10 cellular contexts compared by ENCODE assay signal in the genomic region with DNA sequence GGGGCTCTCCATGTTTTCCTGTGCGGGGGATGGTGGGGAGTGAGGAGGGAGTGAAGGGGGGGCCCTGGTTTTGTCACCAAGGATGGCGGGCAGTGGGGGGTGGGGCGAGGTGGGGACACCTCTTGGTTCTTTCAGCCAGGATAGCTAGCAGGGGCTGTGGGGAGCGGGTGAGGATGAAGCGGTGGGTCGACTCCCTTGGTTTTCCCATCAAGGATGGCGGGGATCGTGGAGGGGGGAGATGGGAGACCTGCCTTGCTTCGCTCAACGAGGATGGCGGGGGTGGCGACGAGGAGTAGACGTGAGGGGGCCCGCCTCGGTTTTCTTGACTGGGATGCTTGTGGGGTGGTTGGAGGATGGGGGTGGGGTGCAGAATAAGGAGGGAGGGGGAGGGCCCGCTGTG. TPM values are rescaled to one million over a fixed set of nuclear protein-coding genes. Genes with fewer than 3 reads are reported as not detected.
A peak's percentile ranks its signal among the peaks of the same experiment; 100 is the strongest.
DNase-seq lines count a peak whose midpoint lies in the region; TF ChIP-seq lines count a peak whose summit lies in the region.
"Had no signal": no experiment of that assay in that cellular context is flagged by ENCODE, and none has a peak within 500 bp of the region (broad histone marks: within the 10 kb centered on the region; RNA-seq: fewer than 3 reads in every experiment).

No MANE protein-coding gene starts in this region.

- intact Hi-C loops in A673 (cut with micrococcal nuclease; ENCODE audit: unreplicated experiment) = no loop called here

- H3K9me3 ChIP-seq in A673 (ENCODE audit: low read depth, low read length, poor library complexity, severe bottlenecking) (no peaks in the 10 kb centered on the region), HUES6 (ENCODE audit: control insufficient read depth, insufficient read depth, low read depth, low read length) (no peaks in the 10 kb centered on the region), mucosa of rectum (ENCODE audit: control insufficient read depth in 2 of 2, low read length in 2 of 2) (no peaks in the 10 kb centered on the region)

- POLR2A ChIA-PET in A673 (lab: Charles Lee; ENCODE audit: low non-redundant PET) = no interaction called here

- H3K4me3 ChIP-seq in A673 (ENCODE audit: low read depth, low read length, poor library complexity, severe bottlenecking) (peak overlapping the region; percentile 58), HUES6 (ENCODE audit: low read depth, low read length) (peak overlapping the region; percentile 76), coronary artery (peak overlapping the region; percentile 86), mucosa of rectum (ENCODE audit: low read length in 2 of 2) (peak overlapping the region; percentile 37 to 56)
- H3K4me3 ChIP-seq: GM12878 had no signal

- H3K27ac ChIP-seq in A673 (ENCODE audit: low read depth, low read length, poor library complexity, severe bottlenecking) (no peak overlapping the region), HUES6 (ENCODE audit: low read depth, low read length) (no peak overlapping the region), coronary artery (peak overlapping the region; percentile 96 to 97), mucosa of rectum (ENCODE audit: low read depth in 2 of 2, low read length in 2 of 2) (peak overlapping the region; percentile 79 to 83)

- CTCF ChIA-PET in A673 (lab: Charles Lee) = no interaction called here

- DNase-seq in A673 (ENCODE audit: low spot score) (no peak), coronary artery (ENCODE audit: low spot score) (no peak), medulla oblongata (ENCODE audit: extremely low spot score) (no peak), inferior parietal cortex (ENCODE audit: extremely low spot score) (no peak), islet precursor cell (no peak)
- no peak for DNase-seq in activated CD4-positive, CD25-positive, alpha-beta regulatory T cell (lab: John Stamatoyannopoulos, UW)
- DNase-seq: NCI-H2107 had no signal

- BruUV-seq in A673 (replicated peaks; lab: Mats Ljungman, UMichigan) = no TSS peak

- no peaks in the 10 kb centered on the region for H3K36me3 ChIP-seq in A673 (ENCODE audit: insufficient read depth, low read length, poor library complexity, severe bottlenecking)
- no peaks in the 10 kb centered on the region for H3K36me3 ChIP-seq in HUES6 (ENCODE audit: control insufficient read depth, insufficient read depth, low read length)
- no peaks in the 10 kb centered on the region for H3K36me3 ChIP-seq in mucosa of rectum (ENCODE audit: control insufficient read depth in 2 of 2, insufficient read depth in 2 of 2, low read length in 2 of 2)

- H3K4me1 ChIP-seq in A673 (ENCODE audit: insufficient read depth, low read length, poor library complexity, severe bottlenecking) (peaks cover 6% of the 10 kb centered on the region), HUES6 (ENCODE audit: control insufficient read depth, insufficient read depth, low read length) (peaks cover 8% of the 10 kb centered on the region), mucosa of rectum (ENCODE audit: control insufficient read depth in 2 of 2, insufficient read depth in 2 of 2, low read length in 2 of 2) (no peaks in the 10 kb centered on the region)

- no peak overlapping the region for H3K9ac ChIP-seq in HUES6 (ENCODE audit: low read length)
- no peak overlapping the region for H3K9ac ChIP-seq in mucosa of rectum (ENCODE audit: low read depth in 1 of 2, low read length in 2 of 2)

- TF ChIP-seq CTCF in A673 (conservative IDR thresholded peaks at IDR 0.05; ENCODE audit: low read depth, low read length) (no peak), coronary artery (IDR thresholded peaks at IDR 0.05) (no peak)

- H3K27me3 ChIP-seq in A673 (replicated peaks; ENCODE audit: insufficient read depth, low read depth, low read length, poor library complexity) (no peaks in the 10 kb centered on the region), HUES6 (ENCODE audit: control insufficient read depth, insufficient read depth, low read length) (peaks cover 43% of the 10 kb centered on the region), mucosa of rectum (ENCODE audit: control insufficient read depth in 2 of 2, insufficient read depth in 2 of 2, low read length in 2 of 2) (peaks cover 3 to 4% of the 10 kb centered on the region in 2 donors)

RNA-seq across cellular contexts. Expression of a gene that starts 0.6 kb away (rescaled TPM):
- 14.9 and 30.7 TPM in 2 replicates for total RNA-seq in A673 (2021)

Comparison
In these comparisons a context has a peak if more than half of its experiments do, and no peak if none do; other contexts are left out.
1. H3K27ac ChIP-seq: peak in coronary artery (2 of 2) and mucosa of rectum (2 of 2); none in A673 (single experiment) and HUES6 (single experiment).
2. Peak in every context shown above with its lines, with median percentiles within 50 percentile points of each other: H3K4me3 ChIP-seq.